Comparison of ENCODE assay signal across 1 cellular context in the genomic region with DNA sequence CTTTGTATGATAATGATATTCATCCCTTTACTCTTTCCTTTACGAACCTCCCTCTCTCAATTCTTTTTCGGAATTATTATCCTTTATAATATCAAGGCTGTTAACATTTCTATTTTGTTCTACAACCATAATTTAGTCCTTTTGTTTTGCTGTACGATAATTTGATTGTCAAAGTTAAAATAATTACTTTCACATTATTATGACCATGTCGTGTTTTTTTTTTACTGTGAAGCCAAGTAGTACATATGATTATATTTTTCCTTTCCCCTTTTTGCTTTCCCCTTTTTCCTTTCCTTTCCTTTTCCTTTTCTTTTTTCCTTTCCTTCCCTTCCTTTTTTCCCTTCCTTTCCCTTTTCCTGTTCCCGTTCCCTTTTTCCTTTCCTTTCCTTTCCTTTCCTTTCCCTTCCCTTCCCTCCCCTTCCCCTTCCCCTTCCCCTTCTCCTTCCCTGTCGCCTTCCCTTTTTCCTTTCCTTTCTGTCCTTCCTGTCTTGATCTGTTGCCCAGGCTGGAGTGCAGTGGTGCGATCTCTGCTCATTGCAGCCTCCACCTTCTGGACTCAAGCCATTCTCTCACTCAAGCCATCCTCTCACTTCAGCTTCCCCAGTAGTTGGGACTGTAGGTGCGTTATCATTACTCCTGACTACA.
A peak's percentile ranks its signal among the peaks of the same experiment; 100 is the strongest.
TF ChIP-seq lines count a peak whose summit lies in the region.

No MANE protein-coding gene starts in this region.

TF ChIP-seq in K562, 482 proteins besides CTCF, POLR2A, EP300 and RAD21 (continued from another document):
- TF ChIP-seq ZBTB17 (CRISPR knock-in tag; IDR thresholded peaks at IDR 0.05) (no peak), XRCC5 (IDR thresholded peaks at IDR 0.05; ENCODE audit: low read depth, low read length) (no peak), E2F3 (CRISPR knock-in tag; IDR thresholded peaks at IDR 0.05) (no peak), ZNF785 (CRISPR knock-in tag; IDR thresholded peaks at IDR 0.05) (no peak), FOSL1 (tag; conservative IDR thresholded peaks at IDR 0.05) (no peak), ARNT (IDR thresholded peaks at IDR 0.05) (peak in 1 of 2 experiments; percentile 39; a peak in 1 of 4 replicates), RBM34 (IDR thresholded peaks at IDR 0.05; ENCODE audit: borderline replicate concordance, insufficient read depth, low read length) (no peak), MTF1 (CRISPR knock-in tag; IDR thresholded peaks at IDR 0.05; ENCODE audit: borderline replicate concordance) (no peak), ZBTB12 (CRISPR knock-in tag; IDR thresholded peaks at IDR 0.05) (no peak), BCOR (IDR thresholded peaks at IDR 0.05) (0 out of 2 replicates have a peak, but pooled peaks have one; percentile 20), NFE2 (IDR thresholded peaks at IDR 0.05; ENCODE audit: low read depth) (no peak), PML (IDR thresholded peaks at IDR 0.05; ENCODE audit: low read length) (no peak), MCM5 (IDR thresholded peaks at IDR 0.05; ENCODE audit: low read depth) (no peak), TAF15 (IDR thresholded peaks at IDR 0.05; ENCODE audit: low read depth, low read length) (no peak), USF1 (CRISPR knock-in tag; IDR thresholded peaks at IDR 0.05) (no peak), CC2D1A (IDR thresholded peaks at IDR 0.05) (peak; percentile 80; the same call in 1 of the 2 replicates), PURB (CRISPR knock-in tag; IDR thresholded peaks at IDR 0.05; ENCODE audit: low read depth) (no peak), TAF7 (tag; IDR thresholded peaks at IDR 0.05) (peak; percentile 51; the same call in 1 of the 2 replicates), SPI1 (IDR thresholded peaks at IDR 0.05; ENCODE audit: borderline replicate concordance, low read depth, low read length) (no peak; the same call in 1 of the 2 replicates), KLF13 (tag; IDR thresholded peaks at IDR 0.05; ENCODE audit: borderline replicate concordance, low read depth) (no peak), FOXM1 (IDR thresholded peaks at IDR 0.05; ENCODE audit: low read depth) (no peak), FOXM1 (CRISPR knock-in tag; IDR thresholded peaks at IDR 0.05; ENCODE audit: low read depth) (no peak), TEAD4 (IDR thresholded peaks at IDR 0.05; ENCODE audit: low read length) (no peak), TEAD4 (CRISPR knock-in tag; IDR thresholded peaks at IDR 0.05; ENCODE audit: borderline replicate concordance) (no peak), EHMT2 (IDR thresholded peaks at IDR 0.05) (peak; percentile 81)
- TF ChIP-seq, protein P1, sequence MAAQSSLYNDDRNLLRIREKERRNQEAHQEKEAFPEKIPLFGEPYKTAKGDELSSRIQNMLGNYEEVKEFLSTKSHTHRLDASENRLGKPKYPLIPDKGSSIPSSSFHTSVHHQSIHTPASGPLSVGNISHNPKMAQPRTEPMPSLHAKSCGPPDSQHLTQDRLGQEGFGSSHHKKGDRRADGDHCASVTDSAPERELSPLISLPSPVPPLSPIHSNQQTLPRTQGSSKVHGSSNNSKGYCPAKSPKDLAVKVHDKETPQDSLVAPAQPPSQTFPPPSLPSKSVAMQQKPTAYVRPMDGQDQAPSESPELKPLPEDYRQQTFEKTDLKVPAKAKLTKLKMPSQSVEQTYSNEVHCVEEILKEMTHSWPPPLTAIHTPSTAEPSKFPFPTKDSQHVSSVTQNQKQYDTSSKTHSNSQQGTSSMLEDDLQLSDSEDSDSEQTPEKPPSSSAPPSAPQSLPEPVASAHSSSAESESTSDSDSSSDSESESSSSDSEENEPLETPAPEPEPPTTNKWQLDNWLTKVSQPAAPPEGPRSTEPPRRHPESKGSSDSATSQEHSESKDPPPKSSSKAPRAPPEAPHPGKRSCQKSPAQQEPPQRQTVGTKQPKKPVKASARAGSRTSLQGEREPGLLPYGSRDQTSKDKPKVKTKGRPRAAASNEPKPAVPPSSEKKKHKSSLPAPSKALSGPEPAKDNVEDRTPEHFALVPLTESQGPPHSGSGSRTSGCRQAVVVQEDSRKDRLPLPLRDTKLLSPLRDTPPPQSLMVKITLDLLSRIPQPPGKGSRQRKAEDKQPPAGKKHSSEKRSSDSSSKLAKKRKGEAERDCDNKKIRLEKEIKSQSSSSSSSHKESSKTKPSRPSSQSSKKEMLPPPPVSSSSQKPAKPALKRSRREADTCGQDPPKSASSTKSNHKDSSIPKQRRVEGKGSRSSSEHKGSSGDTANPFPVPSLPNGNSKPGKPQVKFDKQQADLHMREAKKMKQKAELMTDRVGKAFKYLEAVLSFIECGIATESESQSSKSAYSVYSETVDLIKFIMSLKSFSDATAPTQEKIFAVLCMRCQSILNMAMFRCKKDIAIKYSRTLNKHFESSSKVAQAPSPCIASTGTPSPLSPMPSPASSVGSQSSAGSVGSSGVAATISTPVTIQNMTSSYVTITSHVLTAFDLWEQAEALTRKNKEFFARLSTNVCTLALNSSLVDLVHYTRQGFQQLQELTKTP (IDR thresholded peaks at IDR 0.05; ENCODE audit: low read depth in 1 of 2, partially characterized antibody in 2 of 2) = peak; percentile 21 to 35
- TF ChIP-seq, protein P2, sequence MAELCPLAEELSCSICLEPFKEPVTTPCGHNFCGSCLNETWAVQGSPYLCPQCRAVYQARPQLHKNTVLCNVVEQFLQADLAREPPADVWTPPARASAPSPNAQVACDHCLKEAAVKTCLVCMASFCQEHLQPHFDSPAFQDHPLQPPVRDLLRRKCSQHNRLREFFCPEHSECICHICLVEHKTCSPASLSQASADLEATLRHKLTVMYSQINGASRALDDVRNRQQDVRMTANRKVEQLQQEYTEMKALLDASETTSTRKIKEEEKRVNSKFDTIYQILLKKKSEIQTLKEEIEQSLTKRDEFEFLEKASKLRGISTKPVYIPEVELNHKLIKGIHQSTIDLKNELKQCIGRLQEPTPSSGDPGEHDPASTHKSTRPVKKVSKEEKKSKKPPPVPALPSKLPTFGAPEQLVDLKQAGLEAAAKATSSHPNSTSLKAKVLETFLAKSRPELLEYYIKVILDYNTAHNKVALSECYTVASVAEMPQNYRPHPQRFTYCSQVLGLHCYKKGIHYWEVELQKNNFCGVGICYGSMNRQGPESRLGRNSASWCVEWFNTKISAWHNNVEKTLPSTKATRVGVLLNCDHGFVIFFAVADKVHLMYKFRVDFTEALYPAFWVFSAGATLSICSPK (IDR thresholded peaks at IDR 0.05; ENCODE audit: borderline replicate concordance) = peak; percentile 84; the same call in 1 of the 2 replicates
- TF ChIP-seq, protein P3, sequence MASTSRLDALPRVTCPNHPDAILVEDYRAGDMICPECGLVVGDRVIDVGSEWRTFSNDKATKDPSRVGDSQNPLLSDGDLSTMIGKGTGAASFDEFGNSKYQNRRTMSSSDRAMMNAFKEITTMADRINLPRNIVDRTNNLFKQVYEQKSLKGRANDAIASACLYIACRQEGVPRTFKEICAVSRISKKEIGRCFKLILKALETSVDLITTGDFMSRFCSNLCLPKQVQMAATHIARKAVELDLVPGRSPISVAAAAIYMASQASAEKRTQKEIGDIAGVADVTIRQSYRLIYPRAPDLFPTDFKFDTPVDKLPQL (IDR thresholded peaks at IDR 0.05; ENCODE audit: extremely low read depth, insufficient read length) = no peak
- TF ChIP-seq, protein P4, sequence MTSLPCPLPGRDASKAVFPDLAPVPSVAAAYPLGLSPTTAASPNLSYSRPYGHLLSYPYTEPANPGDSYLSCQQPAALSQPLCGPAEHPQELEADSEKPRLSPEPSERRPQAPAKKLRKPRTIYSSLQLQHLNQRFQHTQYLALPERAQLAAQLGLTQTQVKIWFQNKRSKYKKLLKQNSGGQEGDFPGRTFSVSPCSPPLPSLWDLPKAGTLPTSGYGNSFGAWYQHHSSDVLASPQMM (CRISPR knock-in tag; IDR thresholded peaks at IDR 0.05) = no peak
TF ChIP-seq in K562: peak in this region for 57.
